Comparison of ENCODE assay signal across 27 cellular contexts in genomic region chr6:23532227-23532626, GRCh38.
A peak's percentile ranks its signal among the peaks of the same experiment; 100 is the strongest.
DNase-seq lines count a peak whose midpoint lies in the region; ATAC-seq, FAIRE-seq and TF ChIP-seq lines count a peak whose summit lies in the region.
"Had no signal": no experiment of that assay in that cellular context is flagged by ENCODE, and none has a peak within 500 bp of the region (broad histone marks: within the 10 kb centered on the region; RNA-seq: fewer than 3 reads in every experiment).

No MANE protein-coding gene starts in this region.

- no peak for TF ChIP-seq RAD21 in HepG2 (CRISPR knock-in tag; IDR thresholded peaks at IDR 0.05)

- no peak overlapping the region for H3K4me3 ChIP-seq in adipocyte (ENCODE audit: low read length)
- no peak overlapping the region for H3K4me3 ChIP-seq in fibroblast of lung (replicated peaks in 1 of 4; ENCODE audit: control extremely low read depth in 1 of 4, insufficient read depth in 1 of 4, low read depth in 3 of 4, low read length in 4 of 4)
- H3K4me3 ChIP-seq in psoas muscle, result no peak overlapping the region
- H3K4me3 ChIP-seq in HepG2 (replicated peaks in 1 of 3; ENCODE audit: insufficient read depth in 1 of 3, low read depth in 2 of 3, low read length in 3 of 3), result no peak overlapping the region
- H3K4me3 ChIP-seq: adrenal gland, ovary had no signal

- H3K9me3 ChIP-seq in adipocyte (ENCODE audit: control insufficient read depth, low read length) (peaks cover 5% of the 10 kb centered on the region), fibroblast of lung (ENCODE audit: control insufficient read depth, insufficient read depth, low read depth, low read length) (no peaks in the 10 kb centered on the region), psoas muscle (no peaks in the 10 kb centered on the region), HepG2 (ENCODE audit: low read length) (no peaks in the 10 kb centered on the region)
- H3K9me3 ChIP-seq: adrenal gland, BE2C, ovary had no signal

- DNase-seq in HS-5 (ENCODE audit: low read depth), result peak; percentile 25
- DNase-seq in adipocyte (ENCODE audit: low read depth), result peak; percentile 49
- peak; percentile 5 to 16 for DNase-seq in fibroblast of lung (ENCODE audit: low read depth in 2 of 2)
- no peak for DNase-seq in psoas muscle
- no peak for DNase-seq in NCI-H1092 treated with DMSO at 0.1 percent for 48 hours (lab: John Stamatoyannopoulos, UW)
- no peak for DNase-seq in GM19239 (ENCODE audit: insufficient read length, low spot score)
- no peak for DNase-seq in HepG2 (ENCODE audit: low spot score)
- DNase-seq: activated CD4-positive, alpha-beta memory T cell treated with anti-CD3 and anti-CD28 coated beads, Interleukin-2, amount 10 ng/mL, durations not matched to agents 7 days and 5 days; activated CD4-positive, alpha-beta T cell treated with anti-CD3 and anti-CD28 coated beads for 1 hour; activated CD8-positive, alpha-beta memory T cell treated with anti-CD3 and anti-CD28 coated beads, Interleukin-2, amount 50 U/mL, for 4 hours; activated naive CD4-positive, alpha-beta T cell treated with Interleukin-2 at 50 U/mL for 16 hours; adrenal gland; BE2C; CD8-positive, alpha-beta T cell; effector CD8-positive, alpha-beta T cell; H7; left cardiac atrium; NCI-H1417 treated with DMSO at 0.1 percent for 48 hours; NCI-H2029 treated with DMSO at 0.1 percent for 48 hours; NCI-H526; NK-92 treated with Interleukin-12 subunit alpha and Interleukin-12 subunit beta, amount 100 ng/mL, for 24 hours; ovary; SHP77 treated with DMSO at 0.1 percent for 48 hours; stimulated activated CD4-positive, alpha-beta T cell treated with anti-CD3 and anti-CD28 coated beads, Interleukin-1b, Interleukin-23, amount 100 ng/mL, for 48 hours; stimulated activated naive CD8-positive, alpha-beta T cell treated with anti-CD3 and anti-CD28 coated beads, Interleukin-15, Interleukin-2, amounts not matched to agents 100 U/mL and 50 U/mL, for 24 hours had no signal

- H3K79me2 ChIP-seq in fibroblast of lung (ENCODE audit: control insufficient read depth, insufficient read depth, low read length) (no peaks in the 10 kb centered on the region), HepG2 (ENCODE audit: insufficient read depth, low read length) (no peaks in the 10 kb centered on the region)

- no peak for FAIRE-seq in GM19239 (lab: Jason Lieb, UNC)
- FAIRE-seq in HepG2 (lab: Jason Lieb, UNC), result no peak
- FAIRE-seq: colon, frontal cortex had no signal

- in situ Hi-C loops in HepG2 (cut with HindIII; ENCODE audit: extremely low pct_ligation_motif_present, low pct_unique_long_range_greater_than_20kb), result no loop called here

- TF ChIP-seq CTCF in fibroblast of lung (conservative IDR thresholded peaks at IDR 0.05 in 1 of 2, IDR thresholded peaks at IDR 0.05 in 1 of 2; ENCODE audit: low read depth in 1 of 2, low read length in 2 of 2), result no peak
- no peak for TF ChIP-seq CTCF in psoas muscle (IDR thresholded peaks at IDR 0.05)
- no peak for TF ChIP-seq CTCF in HepG2 (CRISPR knock-in tag; IDR thresholded peaks at IDR 0.05)

- H3K4me2 ChIP-seq in fibroblast of lung (ENCODE audit: extremely low read depth, insufficient read depth, low read length) (no peak overlapping the region), HepG2 (ENCODE audit: low read depth, low read length) (no peak overlapping the region)

- no peaks in the 10 kb centered on the region for H4K20me1 ChIP-seq in fibroblast of lung (ENCODE audit: control insufficient read depth, extremely low read depth, insufficient read depth, low read length)
- H4K20me1 ChIP-seq in HepG2 (ENCODE audit: insufficient read depth, low read length), result no peaks in the 10 kb centered on the region

- no TSS peak for BruUV-seq in HepG2 (replicated peaks; lab: Mats Ljungman, UMichigan)

- H3K36me3 ChIP-seq in adipocyte (ENCODE audit: control insufficient read depth, insufficient read depth, low read length, severe bottlenecking) (no peaks in the 10 kb centered on the region), fibroblast of lung (ENCODE audit: control insufficient read depth, insufficient read depth, low read length) (no peaks in the 10 kb centered on the region), psoas muscle (ENCODE audit: insufficient read depth in 1 of 2, low read depth in 1 of 2) (no peaks in the 10 kb centered on the region), HepG2 (replicated peaks in 1 of 2; ENCODE audit: control insufficient read depth in 1 of 2, insufficient read depth in 2 of 2, low read length in 2 of 2) (no peaks in the 10 kb centered on the region)
- H3K36me3 ChIP-seq: adrenal gland, BE2C, ovary had no signal

- no peak for TF ChIP-seq POLR2A in HepG2 (IDR thresholded peaks at IDR 0.05; ENCODE audit: insufficient read depth in 1 of 2, low read depth in 2 of 2, low read length in 2 of 2)

- H3K4me1 ChIP-seq in adipocyte (ENCODE audit: control insufficient read depth, insufficient read depth, low read length), result peaks cover 25% of the 10 kb centered on the region
- no peaks in the 10 kb centered on the region for H3K4me1 ChIP-seq in fibroblast of lung (ENCODE audit: control insufficient read depth, extremely low read depth, insufficient read depth, low read length)
- no peaks in the 10 kb centered on the region for H3K4me1 ChIP-seq in psoas muscle
- H3K4me1 ChIP-seq in HepG2 (ENCODE audit: insufficient read depth, low read length), result no peaks in the 10 kb centered on the region
- H3K4me1 ChIP-seq: adrenal gland, BE2C had no signal

- H3K27me3 ChIP-seq in adipocyte (replicated peaks; ENCODE audit: control insufficient read depth, insufficient read depth, low read length) (no peaks in the 10 kb centered on the region), fibroblast of lung (ENCODE audit: control insufficient read depth, insufficient read depth, low read length) (no peaks in the 10 kb centered on the region), psoas muscle (ENCODE audit: insufficient read depth in 3 of 3, low read length in 2 of 3) (no peaks in the 10 kb centered on the region), HepG2 (ENCODE audit: control insufficient read depth in 1 of 2, insufficient read depth in 2 of 2, low read length in 2 of 2) (no peaks in the 10 kb centered on the region)
- H3K27me3 ChIP-seq: adrenal gland, BE2C, ovary had no signal

- H3K9ac ChIP-seq in adipocyte (ENCODE audit: low read length), result no peak overlapping the region
- no peak overlapping the region for H3K9ac ChIP-seq in fibroblast of lung (ENCODE audit: insufficient read depth, low read length)
- H3K9ac ChIP-seq in HepG2 (ENCODE audit: insufficient read depth, low read depth, low read length), result no peak overlapping the region

- intact Hi-C loops in psoas muscle (cut with DNase I) (no loop called here), HepG2 (cut with micrococcal nuclease; ENCODE audit: unreplicated experiment) (no loop called here)

- POLR2A ChIA-PET in HepG2 (lab: Yijun Ruan, JAX), result no interaction called here

- no peak for TF ChIP-seq EP300 in HepG2 (IDR thresholded peaks at IDR 0.05; ENCODE audit: low read depth in 2 of 2, low read length in 2 of 2)
- no peak for TF ChIP-seq EP300 in HepG2 (CRISPR knock-in tag; IDR thresholded peaks at IDR 0.05; ENCODE audit: borderline replicate concordance)

- no peak overlapping the region for H2AFZ ChIP-seq in fibroblast of lung (ENCODE audit: low read length)
- no peak overlapping the region for H2AFZ ChIP-seq in HepG2 (ENCODE audit: low read length)

- ATAC-seq in psoas muscle, result peak in 3 of 4 donors; percentile 35 to 56 (median 50)
- no peak for ATAC-seq in HepG2
- ATAC-seq: CD8-positive, alpha-beta T cell; stimulated activated naive CD8-positive, alpha-beta T cell treated with anti-CD3 and anti-CD28 coated beads, Interleukin-15, Interleukin-2, amounts not matched to agents 100 U/mL and 50 U/mL, for 24 hours had no signal

- CTCF ChIA-PET in HepG2 (lab: Yijun Ruan, JAX; ENCODE audit: low intra/inter-chr PET ratio, low total read pairs), result no interaction called here

- H3K27ac ChIP-seq in fibroblast of lung (ENCODE audit: insufficient read depth, low read length), result no peak overlapping the region
- no peak overlapping the region for H3K27ac ChIP-seq in psoas muscle
- H3K27ac ChIP-seq in HepG2 (ENCODE audit: extremely low read length, insufficient read depth, low read length), result no peak overlapping the region
- H3K27ac ChIP-seq: adrenal gland, ovary had no signal

TF ChIP-seq in HepG2, 621 proteins besides CTCF, POLR2A, EP300 and RAD21:
- no peak for TF ChIP-seq CREM (IDR thresholded peaks at IDR 0.05)
- TF ChIP-seq CREM (CRISPR knock-in tag; IDR thresholded peaks at IDR 0.05), result no peak
- TF ChIP-seq ZBTB8A (CRISPR knock-in tag; IDR thresholded peaks at IDR 0.05; ENCODE audit: borderline replicate concordance, low read depth), result no peak
- no peak for TF ChIP-seq ZNF12 (CRISPR knock-in tag; IDR thresholded peaks at IDR 0.05)
- TF ChIP-seq ZNF180 (CRISPR knock-in tag; IDR thresholded peaks at IDR 0.05; ENCODE audit: borderline replicate concordance, low read depth), result no peak
- no peak for TF ChIP-seq CERS6 (CRISPR knock-in tag; IDR thresholded peaks at IDR 0.05)
- no peak for TF ChIP-seq GABPB1 (CRISPR knock-in tag; IDR thresholded peaks at IDR 0.05)
- no peak for TF ChIP-seq CBX5 (CRISPR knock-in tag; IDR thresholded peaks at IDR 0.05; ENCODE audit: borderline replicate concordance)
- TF ChIP-seq KLF15 (CRISPR knock-in tag; IDR thresholded peaks at IDR 0.05; ENCODE audit: borderline replicate concordance), result no peak
- TF ChIP-seq, protein P1, sequence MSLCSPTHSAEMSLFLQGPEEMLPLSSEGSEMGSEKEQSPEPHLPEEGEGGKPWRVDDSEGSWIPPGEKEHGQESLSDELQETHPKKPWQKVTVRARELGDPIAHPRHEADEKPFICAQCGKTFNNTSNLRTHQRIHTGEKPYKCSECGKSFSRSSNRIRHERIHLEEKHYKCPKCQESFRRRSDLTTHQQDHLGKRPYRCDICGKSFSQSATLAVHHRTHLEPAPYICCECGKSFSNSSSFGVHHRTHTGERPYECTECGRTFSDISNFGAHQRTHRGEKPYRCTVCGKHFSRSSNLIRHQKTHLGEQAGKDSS (CRISPR knock-in tag; IDR thresholded peaks at IDR 0.05; ENCODE audit: borderline replicate concordance, low read depth), result no peak
- TF ChIP-seq AKAP8 (CRISPR knock-in tag; IDR thresholded peaks at IDR 0.05), result no peak
- TF ChIP-seq TRIM24 (CRISPR knock-in tag; IDR thresholded peaks at IDR 0.05), result no peak
- TF ChIP-seq REL (CRISPR knock-in tag; conservative IDR thresholded peaks at IDR 0.05), result no peak
- TF ChIP-seq ZNF850 (CRISPR knock-in tag; conservative IDR thresholded peaks at IDR 0.05), result no peak

Comparison
In these comparisons a context has a peak if more than half of its experiments do, and no peak if none do; other contexts are left out.
1. DNase-seq: peak in HS-5 (single experiment), adipocyte (single experiment) and fibroblast of lung (2 of 2); none in psoas muscle (0 of 2), NCI-H1092 treated with DMSO at 0.1 percent for 48 hours (single experiment), GM19239 (single experiment) and HepG2 (single experiment).